Comparison of ENCODE assay signal across 1 cellular context in the genomic region with DNA sequence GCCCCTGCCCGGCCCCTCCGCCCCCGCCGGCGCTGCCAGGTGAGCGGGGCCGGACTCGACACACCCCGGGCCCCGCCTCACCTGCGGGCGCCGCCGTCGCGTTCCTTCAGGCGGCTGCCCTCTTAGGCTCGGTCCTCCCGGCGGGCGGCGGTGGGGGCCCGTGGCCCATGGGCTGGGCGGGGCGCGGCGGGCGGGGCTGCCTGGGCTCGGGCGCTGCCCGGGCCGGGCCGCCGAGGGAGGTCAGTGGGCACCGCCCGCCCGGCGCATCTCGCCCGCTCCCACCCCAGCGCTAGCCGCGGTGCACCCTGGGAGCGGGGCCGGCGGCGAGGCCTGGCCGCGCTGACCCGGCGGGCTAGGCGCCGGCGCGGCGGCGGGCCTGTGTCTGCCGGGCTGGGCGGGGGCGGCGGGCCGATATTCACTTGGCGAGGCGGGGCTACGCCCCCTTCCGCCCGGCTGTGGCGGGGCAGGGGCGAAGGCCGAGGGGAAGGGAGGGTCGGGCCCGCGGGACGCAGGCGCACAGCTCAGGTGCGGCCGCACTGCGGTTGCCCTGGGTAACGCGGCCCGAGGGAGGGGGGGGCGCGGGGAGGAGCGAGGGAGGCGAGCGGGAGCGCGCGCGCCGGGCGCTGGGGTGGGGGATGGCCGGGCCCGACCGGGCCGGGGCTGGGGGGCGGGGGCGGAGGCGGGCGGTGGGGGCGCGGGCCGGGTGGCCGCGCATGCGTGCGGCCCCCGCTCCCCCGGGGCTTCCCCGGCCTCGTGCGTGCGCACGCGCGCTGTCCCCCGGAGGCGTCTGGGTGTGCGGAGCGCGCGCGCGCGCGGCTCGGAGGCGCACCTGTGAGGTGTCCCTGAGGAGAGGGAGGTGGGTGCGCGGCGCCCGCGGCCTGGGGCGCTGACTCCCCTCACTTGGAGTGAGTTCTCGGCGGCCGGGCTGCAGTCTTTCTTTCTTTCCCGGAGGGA.
TF ChIP-seq lines count a peak whose summit lies in the region.

A gene with protein sequence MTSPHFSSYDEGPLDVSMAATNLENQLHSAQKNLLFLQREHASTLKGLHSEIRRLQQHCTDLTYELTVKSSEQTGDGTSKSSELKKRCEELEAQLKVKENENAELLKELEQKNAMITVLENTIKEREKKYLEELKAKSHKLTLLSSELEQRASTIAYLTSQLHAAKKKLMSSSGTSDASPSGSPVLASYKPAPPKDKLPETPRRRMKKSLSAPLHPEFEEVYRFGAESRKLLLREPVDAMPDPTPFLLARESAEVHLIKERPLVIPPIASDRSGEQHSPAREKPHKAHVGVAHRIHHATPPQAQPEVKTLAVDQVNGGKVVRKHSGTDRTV (minus strand): TSS at position 384 of the 954 bp plus-strand sequence. CDS start 28,526 bp downstream, outside the sequence.
A gene (plus strand): TSS at position 768 of the 954 bp plus-strand sequence. CDS start 38,930 bp downstream, outside the sequence.

TF ChIP-seq in IMR-90, 13 proteins besides CTCF, POLR2A, EP300 and RAD21:
- TF ChIP-seq SMC3 (IDR thresholded peaks at IDR 0.05; ENCODE audit: low read depth, low read length) (peak; percentile 29), MAZ (IDR thresholded peaks at IDR 0.05; ENCODE audit: borderline replicate concordance, low read depth, low read length) (peak; percentile 94), BHLHE40 (IDR thresholded peaks at IDR 0.05; ENCODE audit: low read depth, low read length) (peak; percentile 32; the same call in 1 of the 2 replicates)
- TF ChIP-seq, protein P1, sequence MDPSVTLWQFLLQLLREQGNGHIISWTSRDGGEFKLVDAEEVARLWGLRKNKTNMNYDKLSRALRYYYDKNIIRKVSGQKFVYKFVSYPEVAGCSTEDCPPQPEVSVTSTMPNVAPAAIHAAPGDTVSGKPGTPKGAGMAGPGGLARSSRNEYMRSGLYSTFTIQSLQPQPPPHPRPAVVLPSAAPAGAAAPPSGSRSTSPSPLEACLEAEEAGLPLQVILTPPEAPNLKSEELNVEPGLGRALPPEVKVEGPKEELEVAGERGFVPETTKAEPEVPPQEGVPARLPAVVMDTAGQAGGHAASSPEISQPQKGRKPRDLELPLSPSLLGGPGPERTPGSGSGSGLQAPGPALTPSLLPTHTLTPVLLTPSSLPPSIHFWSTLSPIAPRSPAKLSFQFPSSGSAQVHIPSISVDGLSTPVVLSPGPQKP (IDR thresholded peaks at IDR 0.05; ENCODE audit: borderline replicate concordance, low read depth, low read length): no peak
